In genomic region chr5:40828021-40828631, GRCh38 we compare ENCODE assay signal across 18 cellular contexts. TPM values are rescaled to one million over a fixed set of nuclear protein-coding genes. Genes with fewer than 3 reads are reported as not detected.
A peak's percentile ranks its signal among the peaks of the same experiment; 100 is the strongest.
DNase-seq lines count a peak whose midpoint lies in the region; ATAC-seq, FAIRE-seq and TF ChIP-seq lines count a peak whose summit lies in the region.
"Had no signal": no experiment of that assay in that cellular context is flagged by ENCODE, and none has a peak within 500 bp of the region (broad histone marks: within the 10 kb centered on the region; RNA-seq: fewer than 3 reads in every experiment).

No MANE protein-coding gene starts in this region.

- H3K9me3 ChIP-seq in HUES48 (ENCODE audit: control insufficient read depth, insufficient read depth, low read length) = no peaks in the 10 kb centered on the region
- no peaks in the 10 kb centered on the region for H3K9me3 ChIP-seq in GM12878 (replicated peaks; ENCODE audit: control insufficient read depth, insufficient read depth, low read length)
- H3K9me3 ChIP-seq in ascending aorta = no peaks in the 10 kb centered on the region
- H3K9me3 ChIP-seq in GM23248 (ENCODE audit: low read depth) = no peaks in the 10 kb centered on the region
- H3K9me3 ChIP-seq: esophagus squamous epithelium had no signal

- no peaks in the 10 kb centered on the region for H3K27me3 Mint-ChIP-seq in activated naive CD4-positive, alpha-beta T cell treated with anti-CD3 and anti-CD28 coated beads, Interleukin-2, amount 50 U/mL, for 24 hours

- TF ChIP-seq EP300 in GM12878 (IDR thresholded peaks at IDR 0.05; ENCODE audit: borderline replicate concordance in 1 of 2, control insufficient read depth in 1 of 2, low read depth in 2 of 2, low read length in 2 of 2) = no peak

- H3K36me3 ChIP-seq in HUES48 (ENCODE audit: control insufficient read depth, insufficient read depth, low read length) (peaks cover 71% of the 10 kb centered on the region), GM12878 (ENCODE audit: control insufficient read depth in 2 of 2, insufficient read depth in 2 of 2, low read length in 1 of 2) (peaks cover 11 to 54% of the 10 kb centered on the region in 2 experiments), ascending aorta (peaks cover 63% of the 10 kb centered on the region in 2 donors), GM23248 (ENCODE audit: low read depth) (peaks cover 75% of the 10 kb centered on the region)

- no peak for DNase-seq in activated naive CD4-positive, alpha-beta T cell (lab: John Stamatoyannopoulos, UW)
- DNase-seq in GM12878 (ENCODE audit: low read depth, low spot score) = no peak
- no peak for DNase-seq in stimulated activated effector memory CD8-positive, alpha-beta T cell treated with anti-CD3 and anti-CD28 coated beads, Interleukin-12 subunit alpha, Interleukin-12 subunit beta, amount 100 ng/mL, for 72 hours (ENCODE audit: low spot score in 2 of 2)
- DNase-seq in ascending aorta (ENCODE audit: low spot score in 2 of 2) = no peak
- DNase-seq in NOMO-1 treated with dmso at 0.1 percent for 144 hours (lab: John Stamatoyannopoulos, UW; ENCODE audit: unreplicated experiment) = no peak
- DNase-seq in GM23248 = no peak
- DNase-seq: activated CD4-positive, alpha-beta T cell treated with anti-CD3 and anti-CD28 coated beads, Interleukin-2, amount 50 U/mL, for 1 hour; COR-L47; dermis blood vessel endothelial cell; esophagus squamous epithelium; GDM1; head of caudate nucleus; NCI-H1694 treated with DMSO at 0.1 percent for 48 hours; trophoblast cell had no signal

- CTCF ChIA-PET in GM12878 (lab: Yijun Ruan, JAX) = no interaction called here

- H3K27ac ChIP-seq in HUES48 (ENCODE audit: low read depth, low read length) = peak overlapping the region; percentile 51
- H3K27ac ChIP-seq in GM12878 (ENCODE audit: control insufficient read depth, insufficient read depth) = no peak overlapping the region
- H3K27ac ChIP-seq in ascending aorta = no peak overlapping the region
- no peak overlapping the region for H3K27ac ChIP-seq in GM23248
- H3K27ac ChIP-seq: esophagus squamous epithelium, HL-60 had no signal

- H3F3A ChIP-seq in GM23248 (ENCODE audit: insufficient read depth) = peaks cover 95% of the 10 kb centered on the region

- peak overlapping the region; percentile 80 for H3K27ac Mint-ChIP-seq in activated naive CD4-positive, alpha-beta T cell treated with anti-CD3 and anti-CD28 coated beads, Interleukin-2, amount 50 U/mL, for 24 hours
- H3K27ac Mint-ChIP-seq in stimulated activated effector memory CD8-positive, alpha-beta T cell treated with anti-CD3 and anti-CD28 coated beads, Interleukin-12 subunit alpha, Interleukin-12 subunit beta, amount 100 ng/mL, for 72 hours = peak overlapping the region; percentile 98

- ATAC-seq in GM12878 = no peak
- no peak for ATAC-seq in stimulated activated effector memory CD8-positive, alpha-beta T cell treated with anti-CD3 and anti-CD28 coated beads, Interleukin-12 subunit alpha, Interleukin-12 subunit beta, amount 100 ng/mL, for 72 hours

- H4K20me1 ChIP-seq in GM12878 (ENCODE audit: control insufficient read depth, insufficient read depth) (no peaks in the 10 kb centered on the region; the same call in 1 of the 2 replicates), GM23248 (ENCODE audit: insufficient read depth) (peaks cover 12% of the 10 kb centered on the region)

- POLR2A ChIA-PET in GM12878 (lab: Charles Lee) = no interaction called here

- H3K4me3 ChIP-seq in HUES48 (ENCODE audit: low read depth, low read length) = no peak overlapping the region
- H3K4me3 ChIP-seq in GM12878 = no peak overlapping the region
- no peak overlapping the region for H3K4me3 ChIP-seq in ascending aorta
- H3K4me3 ChIP-seq in GM23248 = no peak overlapping the region
- H3K4me3 ChIP-seq: esophagus squamous epithelium had no signal

- no peaks in the 10 kb centered on the region for H3K9me3 Mint-ChIP-seq in activated naive CD4-positive, alpha-beta T cell treated with anti-CD3 and anti-CD28 coated beads, Interleukin-2, amount 50 U/mL, for 24 hours
- no peaks in the 10 kb centered on the region for H3K9me3 Mint-ChIP-seq in stimulated activated effector memory CD8-positive, alpha-beta T cell treated with anti-CD3 and anti-CD28 coated beads, Interleukin-12 subunit alpha, Interleukin-12 subunit beta, amount 100 ng/mL, for 72 hours

- H3K4me2 ChIP-seq in GM12878 (ENCODE audit: control insufficient read depth, insufficient read depth) (no peak overlapping the region), GM23248 (ENCODE audit: unreplicated experiment) (no peak overlapping the region)

- intact Hi-C loops in GM12878 (cut with micrococcal nuclease; ENCODE audit: unreplicated experiment) (no loop called here), ascending aorta (cut with DNase I) (no loop called here)

- FAIRE-seq in GM12878 (lab: Jason Lieb, UNC) = no peak
- FAIRE-seq: keratinocyte had no signal

- TF ChIP-seq POLR2A in GM12878 (IDR thresholded peaks at IDR 0.05; ENCODE audit: low read depth, low read length) = no peak

- peak overlapping the region; percentile 23 for H3K4me3 Mint-ChIP-seq in activated naive CD4-positive, alpha-beta T cell treated with anti-CD3 and anti-CD28 coated beads, Interleukin-2, amount 50 U/mL, for 24 hours
- no peak overlapping the region for H3K4me3 Mint-ChIP-seq in stimulated activated effector memory CD8-positive, alpha-beta T cell treated with anti-CD3 and anti-CD28 coated beads, Interleukin-12 subunit alpha, Interleukin-12 subunit beta, amount 100 ng/mL, for 72 hours

- no peaks in the 10 kb centered on the region for H3K9me2 ChIP-seq in GM23248 (ENCODE audit: insufficient read depth)

- peaks cover 45% of the 10 kb centered on the region for H3K4me1 Mint-ChIP-seq in activated naive CD4-positive, alpha-beta T cell treated with anti-CD3 and anti-CD28 coated beads, Interleukin-2, amount 50 U/mL, for 24 hours
- peaks cover 47% of the 10 kb centered on the region for H3K4me1 Mint-ChIP-seq in stimulated activated effector memory CD8-positive, alpha-beta T cell treated with anti-CD3 and anti-CD28 coated beads, Interleukin-12 subunit alpha, Interleukin-12 subunit beta, amount 100 ng/mL, for 72 hours

- in situ Hi-C loops in GM12878 (cut with MboI) = no loop called here
- in situ Hi-C loops in GM23248 (cut with MboI) = no loop called here

- no peaks in the 10 kb centered on the region for H3K27me3 ChIP-seq in HUES48 (ENCODE audit: control insufficient read depth, insufficient read depth, low read length)
- H3K27me3 ChIP-seq in GM12878 (replicated peaks in 1 of 2; ENCODE audit: control insufficient read depth in 2 of 2, insufficient read depth in 2 of 2, low read length in 1 of 2) = no peaks in the 10 kb centered on the region
- no peaks in the 10 kb centered on the region for H3K27me3 ChIP-seq in ascending aorta
- H3K27me3 ChIP-seq in GM23248 (replicated peaks; ENCODE audit: insufficient read depth) = no peaks in the 10 kb centered on the region
- H3K27me3 ChIP-seq: esophagus squamous epithelium had no signal

- peaks cover 9% of the 10 kb centered on the region; the same call in 1 of the 2 replicates for H3K4me1 ChIP-seq in HUES48 (ENCODE audit: control insufficient read depth, insufficient read depth, low read length)
- peaks cover 11% of the 10 kb centered on the region for H3K4me1 ChIP-seq in GM12878 (ENCODE audit: control insufficient read depth, insufficient read depth, low read length)
- H3K4me1 ChIP-seq in ascending aorta = no peaks in the 10 kb centered on the region
- H3K4me1 ChIP-seq in GM23248 (ENCODE audit: insufficient read depth) = peaks cover 14% of the 10 kb centered on the region

- no peak for TF ChIP-seq RAD21 in GM12878 (IDR thresholded peaks at IDR 0.05; ENCODE audit: insufficient read depth, low read depth, low read length)

- SMC1A ChIA-PET in GM12878 (lab: Charles Lee; ENCODE audit: uncharacterized antibody, unreplicated experiment) = no interaction called here

- RAD21 ChIA-PET in GM12878 (lab: Charles Lee; ENCODE audit: unreplicated experiment) = no interaction called here

- BruUV-seq in GM12878 (replicated peaks; lab: Mats Ljungman, UMichigan) = no TSS peak

- peaks cover 33% of the 10 kb centered on the region for H3K79me2 ChIP-seq in GM12878 (ENCODE audit: control insufficient read depth, insufficient read depth, low read length)
- H3K79me2 ChIP-seq in GM23248 (ENCODE audit: insufficient read depth) = peaks cover 35% of the 10 kb centered on the region

- peaks cover 44% of the 10 kb centered on the region for H3K36me3 Mint-ChIP-seq in activated naive CD4-positive, alpha-beta T cell treated with anti-CD3 and anti-CD28 coated beads, Interleukin-2, amount 50 U/mL, for 24 hours
- peaks cover 85% of the 10 kb centered on the region for H3K36me3 Mint-ChIP-seq in stimulated activated effector memory CD8-positive, alpha-beta T cell treated with anti-CD3 and anti-CD28 coated beads, Interleukin-12 subunit alpha, Interleukin-12 subunit beta, amount 100 ng/mL, for 72 hours

- H3K9ac ChIP-seq in HUES48 (ENCODE audit: low read depth, low read length) (no peak overlapping the region; the same call in 1 of the 2 replicates), GM12878 (ENCODE audit: control insufficient read depth, insufficient read depth, low read length) (no peak overlapping the region), GM23248 (no peak overlapping the region; the same call in 1 of the 2 replicates)

- WGBS in GM12878 (ENCODE audit: insufficient coverage, insufficient replicate concordance, low lambda C conversion rate, missing lambda C conversion rate) = 99% methylated on average over 3 of the region's 3 CpGs
- WGBS in GM23248 (ENCODE audit: low coverage in 1 of 2, low lambda C conversion rate in 2 of 2, missing lambda C conversion rate in 2 of 2), 2 experiments = 69 to 76% methylated on average over 3 of the region's 3 CpGs

- no peak for TF ChIP-seq CTCF in GM12878 (IDR thresholded peaks at IDR 0.05 in 2 of 3, conservative IDR thresholded peaks at IDR 0.05 in 1 of 3; ENCODE audit: control insufficient read depth in 2 of 3, extremely low read depth in 1 of 3, insufficient read depth in 1 of 3, low read depth in 3 of 3, low read length in 3 of 3)
- TF ChIP-seq CTCF in ascending aorta (IDR thresholded peaks at IDR 0.05) = no peak

- no peak overlapping the region for H2AFZ ChIP-seq in GM12878 (ENCODE audit: control insufficient read depth, low read depth, low read length)
- H2AFZ ChIP-seq in GM23248 = no peak overlapping the region

RNA-seq across cellular contexts. Expression of gene RPL37, which starts 6.9 kb away (rescaled TPM):
- total RNA-seq in GM12878 (2013; cell fraction: nucleolus; rRNA removed) = 223 and 245 TPM in 2 replicates
- total RNA-seq in GM12878 (2014; rRNA removed) (3,247 and 3,409 TPM in 2 replicates), GM12878 (2014; rRNA removed; fragmentation: Illumina TruSeq; extraction: Trizol) (4,157 and 4,159 TPM in 2 replicates), GM12878 (2021) (2,179 and 2,342 TPM in 2 replicates), ascending aorta (22.1 TPM)
- polyA plus RNA-seq in GM12878 (2011; ENCODE audit: low read depth) = 217 TPM
- polyA plus RNA-seq in GM12878 (2011; rRNA removed) (3,638 and 4,817 TPM in 2 replicates), GM12878 (2014; fragmentation: Illumina TruSeq; extraction: Trizol) (3,012 and 4,033 TPM in 2 replicates), GM12878 (2014; fragmentation: Nextera tagmentation; extraction: Ambion mirVana) (1,000 to 10,000 TPM; 2,699 to 2,779 TPM), GM12878 (2014; rRNA removed) (6,216 and 6,624 TPM in 2 replicates), GM12878 (2016; fragmentation: Nextera tagmentation; extraction: Ambion mirVana) (1,000 to 10,000 TPM; 1,697 to 1,785 TPM), GM23248 (2016; fragmentation: Nextera tagmentation; extraction: Ambion mirVana) (717 and 731 TPM in 2 replicates)
- 382 and 1,206 TPM in 2 replicates for polyA plus RNA-seq in GM12878 (2011; cell fraction: cytosol; rRNA removed)
- 836 and 2,011 TPM in 2 replicates for polyA plus RNA-seq in GM12878 (2011; cell fraction: nucleus; rRNA removed)
- 7,372 and 8,466 TPM in 2 replicates for polyA plus RNA-seq in GM12878 (2012)
- polyA minus RNA-seq in GM12878 (2011; rRNA and poly(A)+ RNA removed) = 1,482 and 2,664 TPM in 2 replicates
- 574 and 607 TPM in 2 replicates for polyA minus RNA-seq in GM12878 (2011; cell fraction: cytosol; rRNA and poly(A)+ RNA removed)
- 206 and 327 TPM in 2 replicates for polyA minus RNA-seq in GM12878 (2011; cell fraction: nucleus; rRNA and poly(A)+ RNA removed)
- 33.8 and 46.0 TPM in 2 replicates for total RNA-seq in GM23248 (2014; rRNA removed; shearing (Covaris generic))

RNA-seq across cellular contexts. Expression of gene CARD6, which starts 13.0 kb away (rescaled TPM):
- total RNA-seq in GM12878 (2013; cell fraction: nucleolus; rRNA removed) = 0.27 and 0.46 TPM in 2 replicates
- total RNA-seq in GM12878 (2014; rRNA removed) (0.56 and 0.65 TPM in 2 replicates), GM12878 (2014; rRNA removed; fragmentation: Illumina TruSeq; extraction: Trizol) (0.63 and 0.64 TPM in 2 replicates), GM12878 (2021) (0.64 TPM in 2 replicates), ascending aorta (8.2 TPM)
- polyA plus RNA-seq in GM12878 (2011; ENCODE audit: low read depth) = 0.75 TPM
- polyA plus RNA-seq in GM12878 (2011; rRNA removed) (1.2 TPM in 2 replicates), GM12878 (2014; fragmentation: Illumina TruSeq; extraction: Trizol) (0.65 and 1.3 TPM in 2 replicates), GM12878 (2014; fragmentation: Nextera tagmentation; extraction: Ambion mirVana) (under 1 TPM; 0.29 to 0.68 TPM), GM12878 (2014; rRNA removed) (0.34 and 0.35 TPM in 2 replicates), GM12878 (2016; fragmentation: Nextera tagmentation; extraction: Ambion mirVana) (under 1 TPM; 0.43 to 0.60 TPM), GM23248 (2016; fragmentation: Nextera tagmentation; extraction: Ambion mirVana) (3.9 and 4.4 TPM in 2 replicates)
- 0.70 and 0.75 TPM in 2 replicates for polyA plus RNA-seq in GM12878 (2011; cell fraction: cytosol; rRNA removed)
- 0.33 and 0.39 TPM in 2 replicates for polyA plus RNA-seq in GM12878 (2011; cell fraction: nucleus; rRNA removed)
- polyA plus RNA-seq in GM12878 (2012) = 0.61 and 0.66 TPM in 2 replicates
- 0.95 and 1.7 TPM in 2 replicates for polyA minus RNA-seq in GM12878 (2011; rRNA and poly(A)+ RNA removed)
- 0.52 and 0.53 TPM in 2 replicates for polyA minus RNA-seq in GM12878 (2011; cell fraction: cytosol; rRNA and poly(A)+ RNA removed)
- polyA minus RNA-seq in GM12878 (2011; cell fraction: nucleus; rRNA and poly(A)+ RNA removed) = 0.36 and 0.57 TPM in 2 replicates
- total RNA-seq in GM23248 (2014; rRNA removed; shearing (Covaris generic)) = 7.1 and 7.5 TPM in 2 replicates

RNA-seq across cellular contexts. Expression of gene PRKAA1, which starts 30.0 kb away (rescaled TPM):
- total RNA-seq in GM12878 (2013; cell fraction: nucleolus; rRNA removed) = 42.6 and 44.4 TPM in 2 replicates
- total RNA-seq in GM12878 (2014; rRNA removed) = 28.2 and 40.6 TPM in 2 replicates
- 36.2 and 37.7 TPM in 2 replicates for total RNA-seq in GM12878 (2014; rRNA removed; fragmentation: Illumina TruSeq; extraction: Trizol)
- 34.0 and 36.4 TPM in 2 replicates for total RNA-seq in GM12878 (2021)
- 12.1 TPM for polyA plus RNA-seq in GM12878 (2011; ENCODE audit: low read depth)
- 37.2 and 46.9 TPM in 2 replicates for polyA plus RNA-seq in GM12878 (2011; rRNA removed)
- polyA plus RNA-seq in GM12878 (2011; cell fraction: cytosol; rRNA removed) = 16.6 and 18.1 TPM in 2 replicates
- polyA plus RNA-seq in GM12878 (2011; cell fraction: nucleus; rRNA removed) = 27.0 and 29.3 TPM in 2 replicates
- polyA plus RNA-seq in GM12878 (2012) = 13.8 and 14.1 TPM in 2 replicates
- polyA plus RNA-seq in GM12878 (2014; fragmentation: Illumina TruSeq; extraction: Trizol) = 55.5 and 67.5 TPM in 2 replicates
- 10 to 100 TPM; 13.6 to 13.8 TPM for polyA plus RNA-seq in GM12878 (2014; fragmentation: Nextera tagmentation; extraction: Ambion mirVana)
- 31.0 and 36.2 TPM in 2 replicates for polyA plus RNA-seq in GM12878 (2014; rRNA removed)
- 10 to 100 TPM; 23.6 to 25.4 TPM for polyA plus RNA-seq in GM12878 (2016; fragmentation: Nextera tagmentation; extraction: Ambion mirVana)
- 17.2 and 27.1 TPM in 2 replicates for polyA minus RNA-seq in GM12878 (2011; rRNA and poly(A)+ RNA removed)
- 12.7 and 16.7 TPM in 2 replicates for polyA minus RNA-seq in GM12878 (2011; cell fraction: cytosol; rRNA and poly(A)+ RNA removed)
- 10.3 and 24.0 TPM in 2 replicates for polyA minus RNA-seq in GM12878 (2011; cell fraction: nucleus; rRNA and poly(A)+ RNA removed)
- 90.3 TPM for total RNA-seq in ascending aorta
- total RNA-seq in GM23248 (2014; rRNA removed; shearing (Covaris generic)) = 74.2 and 77.4 TPM in 2 replicates
- polyA plus RNA-seq in GM23248 (2016; fragmentation: Nextera tagmentation; extraction: Ambion mirVana) = 33.8 and 35.5 TPM in 2 replicates
